Comparison of ENCODE assay signal across 1 cellular context in the genomic region with DNA sequence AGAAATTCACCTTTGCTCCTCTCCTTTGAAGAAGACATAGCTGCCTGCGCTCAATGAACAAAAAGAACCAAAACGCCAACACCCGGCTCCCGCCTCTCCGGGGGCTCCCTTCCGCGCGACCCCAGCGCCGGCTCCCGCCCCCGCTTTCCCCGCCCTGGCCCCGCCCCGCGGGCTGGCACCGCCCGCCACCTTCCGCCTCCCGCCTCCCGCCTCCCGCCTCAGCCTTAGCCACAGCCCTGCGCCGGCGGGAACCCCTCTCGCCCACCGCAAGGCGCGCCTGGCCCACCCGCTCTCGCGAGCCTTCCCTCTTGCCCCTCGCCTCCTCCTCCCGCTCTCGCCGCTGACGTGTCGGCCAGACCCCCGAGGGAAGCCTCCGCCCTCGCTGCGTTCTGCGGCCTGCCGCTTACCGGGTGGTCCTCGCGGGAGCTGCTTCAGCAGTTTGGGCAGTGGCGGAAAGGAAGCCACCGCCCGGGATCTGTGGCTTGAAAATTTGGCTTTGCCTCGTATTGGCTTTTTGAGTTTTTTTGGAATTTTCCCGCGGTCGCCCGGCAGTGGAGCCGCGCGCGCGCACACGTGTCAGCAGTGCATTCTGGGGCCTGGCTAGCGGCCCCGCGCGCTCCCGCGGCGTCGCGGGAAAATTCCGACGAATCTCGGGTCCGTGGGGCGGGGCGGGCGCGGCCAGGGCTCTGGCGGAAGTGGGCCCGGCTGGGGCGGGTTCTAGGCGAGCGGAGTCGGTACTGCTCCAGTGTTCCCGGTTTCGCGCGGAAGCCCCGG.
TF ChIP-seq lines count a peak whose summit lies in the region.

A gene with protein sequence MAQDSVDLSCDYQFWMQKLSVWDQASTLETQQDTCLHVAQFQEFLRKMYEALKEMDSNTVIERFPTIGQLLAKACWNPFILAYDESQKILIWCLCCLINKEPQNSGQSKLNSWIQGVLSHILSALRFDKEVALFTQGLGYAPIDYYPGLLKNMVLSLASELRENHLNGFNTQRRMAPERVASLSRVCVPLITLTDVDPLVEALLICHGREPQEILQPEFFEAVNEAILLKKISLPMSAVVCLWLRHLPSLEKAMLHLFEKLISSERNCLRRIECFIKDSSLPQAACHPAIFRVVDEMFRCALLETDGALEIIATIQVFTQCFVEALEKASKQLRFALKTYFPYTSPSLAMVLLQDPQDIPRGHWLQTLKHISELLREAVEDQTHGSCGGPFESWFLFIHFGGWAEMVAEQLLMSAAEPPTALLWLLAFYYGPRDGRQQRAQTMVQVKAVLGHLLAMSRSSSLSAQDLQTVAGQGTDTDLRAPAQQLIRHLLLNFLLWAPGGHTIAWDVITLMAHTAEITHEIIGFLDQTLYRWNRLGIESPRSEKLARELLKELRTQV (minus strand): TSS at position 591 of the 774 bp plus-strand sequence. CDS start 68,418 bp downstream, outside the sequence.

TF ChIP-seq in HEK293, 187 proteins besides CTCF, POLR2A, EP300 and RAD21 (continued from another document and continues in another):
- TF ChIP-seq, protein P1, sequence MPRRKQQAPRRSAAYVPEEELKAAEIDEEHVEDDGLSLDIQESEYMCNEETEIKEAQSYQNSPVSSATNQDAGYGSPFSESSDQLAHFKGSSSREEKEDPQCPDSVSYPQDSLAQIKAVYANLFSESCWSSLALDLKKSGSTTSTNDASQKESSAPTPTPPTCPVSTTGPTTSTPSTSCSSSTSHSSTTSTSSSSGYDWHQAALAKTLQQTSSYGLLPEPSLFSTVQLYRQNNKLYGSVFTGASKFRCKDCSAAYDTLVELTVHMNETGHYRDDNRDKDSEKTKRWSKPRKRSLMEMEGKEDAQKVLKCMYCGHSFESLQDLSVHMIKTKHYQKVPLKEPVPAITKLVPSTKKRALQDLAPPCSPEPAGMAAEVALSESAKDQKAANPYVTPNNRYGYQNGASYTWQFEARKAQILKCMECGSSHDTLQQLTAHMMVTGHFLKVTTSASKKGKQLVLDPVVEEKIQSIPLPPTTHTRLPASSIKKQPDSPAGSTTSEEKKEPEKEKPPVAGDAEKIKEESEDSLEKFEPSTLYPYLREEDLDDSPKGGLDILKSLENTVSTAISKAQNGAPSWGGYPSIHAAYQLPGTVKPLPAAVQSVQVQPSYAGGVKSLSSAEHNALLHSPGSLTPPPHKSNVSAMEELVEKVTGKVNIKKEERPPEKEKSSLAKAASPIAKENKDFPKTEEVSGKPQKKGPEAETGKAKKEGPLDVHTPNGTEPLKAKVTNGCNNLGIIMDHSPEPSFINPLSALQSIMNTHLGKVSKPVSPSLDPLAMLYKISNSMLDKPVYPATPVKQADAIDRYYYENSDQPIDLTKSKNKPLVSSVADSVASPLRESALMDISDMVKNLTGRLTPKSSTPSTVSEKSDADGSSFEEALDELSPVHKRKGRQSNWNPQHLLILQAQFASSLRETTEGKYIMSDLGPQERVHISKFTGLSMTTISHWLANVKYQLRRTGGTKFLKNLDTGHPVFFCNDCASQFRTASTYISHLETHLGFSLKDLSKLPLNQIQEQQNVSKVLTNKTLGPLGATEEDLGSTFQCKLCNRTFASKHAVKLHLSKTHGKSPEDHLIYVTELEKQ (tag by site-specific recombination; IDR thresholded peaks at IDR 0.05; ENCODE audit: borderline replicate concordance): no peak
- TF ChIP-seq ZBTB21 (tag by site-specific recombination; IDR thresholded peaks at IDR 0.05) (peak; percentile 53; the same call in 1 of the 2 replicates), ZNF701 (tag by site-specific recombination; IDR thresholded peaks at IDR 0.05) (no peak), ZNF837 (tag by site-specific recombination; IDR thresholded peaks at IDR 0.05) (no peak), ZNF266 (tag by site-specific recombination; IDR thresholded peaks at IDR 0.05; ENCODE audit: low read depth) (no peak), ZNF560 (tag by site-specific recombination; IDR thresholded peaks at IDR 0.05; ENCODE audit: borderline replicate concordance) (no peak), ZNF707 (tag by site-specific recombination; IDR thresholded peaks at IDR 0.05) (no peak), ZNF571 (tag by site-specific recombination; IDR thresholded peaks at IDR 0.05) (no peak), ZSCAN30 (tag by site-specific recombination; IDR thresholded peaks at IDR 0.05) (no peak; the same call in 1 of the 2 replicates), FEZF1 (tag by site-specific recombination; IDR thresholded peaks at IDR 0.05) (no peak), ZNF354C (tag by site-specific recombination; IDR thresholded peaks at IDR 0.05; ENCODE audit: borderline replicate concordance, low read depth) (no peak), GLIS1 (tag by site-specific recombination; IDR thresholded peaks at IDR 0.05) (peak; percentile 69), HOXA7 (CRISPR knock-in tag; IDR thresholded peaks at IDR 0.05; ENCODE audit: borderline replicate concordance) (no peak), ZNF843 (tag by site-specific recombination; IDR thresholded peaks at IDR 0.05) (no peak; the same call in 1 of the 2 replicates), ZNF76 (tag by site-specific recombination; IDR thresholded peaks at IDR 0.05; ENCODE audit: borderline replicate concordance, low read depth) (peak; percentile 90), ZNF664 (tag by site-specific recombination; IDR thresholded peaks at IDR 0.05) (no peak), ZNF202 (tag by site-specific recombination; IDR thresholded peaks at IDR 0.05; ENCODE audit: borderline replicate concordance) (no peak), GFI1B (tag by site-specific recombination; IDR thresholded peaks at IDR 0.05) (no peak), ZNF184 (tag by site-specific recombination; IDR thresholded peaks at IDR 0.05) (no peak), ZNF274 (IDR thresholded peaks at IDR 0.05; ENCODE audit: low read length) (no peak), ZNF274 (tag by site-specific recombination; IDR thresholded peaks at IDR 0.05; ENCODE audit: borderline replicate concordance) (no peak)
- TF ChIP-seq, protein P2, sequence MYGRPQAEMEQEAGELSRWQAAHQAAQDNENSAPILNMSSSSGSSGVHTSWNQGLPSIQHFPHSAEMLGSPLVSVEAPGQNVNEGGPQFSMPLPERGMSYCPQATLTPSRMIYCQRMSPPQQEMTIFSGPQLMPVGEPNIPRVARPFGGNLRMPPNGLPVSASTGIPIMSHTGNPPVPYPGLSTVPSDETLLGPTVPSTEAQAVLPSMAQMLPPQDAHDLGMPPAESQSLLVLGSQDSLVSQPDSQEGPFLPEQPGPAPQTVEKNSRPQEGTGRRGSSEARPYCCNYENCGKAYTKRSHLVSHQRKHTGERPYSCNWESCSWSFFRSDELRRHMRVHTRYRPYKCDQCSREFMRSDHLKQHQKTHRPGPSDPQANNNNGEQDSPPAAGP (tag by site-specific recombination; IDR thresholded peaks at IDR 0.05): peak; percentile 60; the same call in 1 of the 2 replicates
- TF ChIP-seq, protein P3, sequence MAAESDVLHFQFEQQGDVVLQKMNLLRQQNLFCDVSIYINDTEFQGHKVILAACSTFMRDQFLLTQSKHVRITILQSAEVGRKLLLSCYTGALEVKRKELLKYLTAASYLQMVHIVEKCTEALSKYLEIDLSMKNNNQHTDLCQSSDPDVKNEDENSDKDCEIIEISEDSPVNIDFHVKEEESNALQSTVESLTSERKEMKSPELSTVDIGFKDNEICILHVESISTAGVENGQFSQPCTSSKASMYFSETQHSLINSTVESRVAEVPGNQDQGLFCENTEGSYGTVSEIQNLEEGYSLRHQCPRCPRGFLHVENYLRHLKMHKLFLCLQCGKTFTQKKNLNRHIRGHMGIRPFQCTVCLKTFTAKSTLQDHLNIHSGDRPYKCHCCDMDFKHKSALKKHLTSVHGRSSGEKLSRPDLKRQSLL (tag by site-specific recombination; IDR thresholded peaks at IDR 0.05): no peak
- TF ChIP-seq, protein P4, sequence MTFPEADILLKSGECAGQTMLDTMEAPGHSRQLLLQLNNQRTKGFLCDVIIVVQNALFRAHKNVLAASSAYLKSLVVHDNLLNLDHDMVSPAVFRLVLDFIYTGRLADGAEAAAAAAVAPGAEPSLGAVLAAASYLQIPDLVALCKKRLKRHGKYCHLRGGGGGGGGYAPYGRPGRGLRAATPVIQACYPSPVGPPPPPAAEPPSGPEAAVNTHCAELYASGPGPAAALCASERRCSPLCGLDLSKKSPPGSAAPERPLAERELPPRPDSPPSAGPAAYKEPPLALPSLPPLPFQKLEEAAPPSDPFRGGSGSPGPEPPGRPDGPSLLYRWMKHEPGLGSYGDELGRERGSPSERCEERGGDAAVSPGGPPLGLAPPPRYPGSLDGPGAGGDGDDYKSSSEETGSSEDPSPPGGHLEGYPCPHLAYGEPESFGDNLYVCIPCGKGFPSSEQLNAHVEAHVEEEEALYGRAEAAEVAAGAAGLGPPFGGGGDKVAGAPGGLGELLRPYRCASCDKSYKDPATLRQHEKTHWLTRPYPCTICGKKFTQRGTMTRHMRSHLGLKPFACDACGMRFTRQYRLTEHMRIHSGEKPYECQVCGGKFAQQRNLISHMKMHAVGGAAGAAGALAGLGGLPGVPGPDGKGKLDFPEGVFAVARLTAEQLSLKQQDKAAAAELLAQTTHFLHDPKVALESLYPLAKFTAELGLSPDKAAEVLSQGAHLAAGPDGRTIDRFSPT (tag by site-specific recombination; IDR thresholded peaks at IDR 0.05): peak; percentile 38; the same call in 1 of the 2 replicates
- TF ChIP-seq, protein P5, sequence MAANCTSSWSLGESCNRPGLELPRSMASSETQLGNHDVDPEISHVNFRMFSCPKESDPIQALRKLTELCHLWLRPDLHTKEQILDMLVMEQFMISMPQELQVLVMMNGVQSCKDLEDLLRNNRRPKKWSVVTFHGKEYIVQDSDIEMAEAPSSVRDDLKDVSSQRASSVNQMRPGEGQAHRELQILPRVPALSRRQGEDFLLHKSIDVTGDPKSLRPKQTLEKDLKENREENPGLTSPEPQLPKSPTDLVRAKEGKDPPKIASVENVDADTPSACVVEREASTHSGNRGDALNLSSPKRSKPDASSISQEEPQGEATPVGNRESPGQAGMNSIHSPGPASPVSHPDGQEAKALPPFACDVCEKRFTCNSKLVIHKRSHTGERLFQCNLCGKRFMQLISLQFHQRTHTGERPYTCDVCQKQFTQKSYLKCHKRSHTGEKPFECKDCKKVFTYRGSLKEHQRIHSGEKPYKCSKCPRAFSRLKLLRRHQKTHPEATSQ (tag by site-specific recombination; IDR thresholded peaks at IDR 0.05): 0 out of 2 replicates have a peak, but pooled peaks have one; percentile 46
- TF ChIP-seq, protein P6, sequence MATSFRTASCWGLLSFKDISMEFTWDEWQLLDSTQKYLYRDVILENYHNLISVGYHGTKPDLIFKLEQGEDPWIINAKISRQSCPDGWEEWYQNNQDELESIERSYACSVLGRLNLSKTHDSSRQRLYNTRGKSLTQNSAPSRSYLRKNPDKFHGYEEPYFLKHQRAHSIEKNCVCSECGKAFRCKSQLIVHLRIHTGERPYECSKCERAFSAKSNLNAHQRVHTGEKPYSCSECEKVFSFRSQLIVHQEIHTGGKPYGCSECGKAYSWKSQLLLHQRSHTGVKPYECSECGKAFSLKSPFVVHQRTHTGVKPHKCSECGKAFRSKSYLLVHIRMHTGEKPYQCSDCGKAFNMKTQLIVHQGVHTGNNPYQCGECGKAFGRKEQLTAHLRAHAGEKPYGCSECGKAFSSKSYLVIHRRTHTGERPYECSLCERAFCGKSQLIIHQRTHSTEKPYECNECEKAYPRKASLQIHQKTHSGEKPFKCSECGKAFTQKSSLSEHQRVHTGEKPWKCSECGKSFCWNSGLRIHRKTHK (tag by site-specific recombination; IDR thresholded peaks at IDR 0.05): no peak
- TF ChIP-seq, protein P7, sequence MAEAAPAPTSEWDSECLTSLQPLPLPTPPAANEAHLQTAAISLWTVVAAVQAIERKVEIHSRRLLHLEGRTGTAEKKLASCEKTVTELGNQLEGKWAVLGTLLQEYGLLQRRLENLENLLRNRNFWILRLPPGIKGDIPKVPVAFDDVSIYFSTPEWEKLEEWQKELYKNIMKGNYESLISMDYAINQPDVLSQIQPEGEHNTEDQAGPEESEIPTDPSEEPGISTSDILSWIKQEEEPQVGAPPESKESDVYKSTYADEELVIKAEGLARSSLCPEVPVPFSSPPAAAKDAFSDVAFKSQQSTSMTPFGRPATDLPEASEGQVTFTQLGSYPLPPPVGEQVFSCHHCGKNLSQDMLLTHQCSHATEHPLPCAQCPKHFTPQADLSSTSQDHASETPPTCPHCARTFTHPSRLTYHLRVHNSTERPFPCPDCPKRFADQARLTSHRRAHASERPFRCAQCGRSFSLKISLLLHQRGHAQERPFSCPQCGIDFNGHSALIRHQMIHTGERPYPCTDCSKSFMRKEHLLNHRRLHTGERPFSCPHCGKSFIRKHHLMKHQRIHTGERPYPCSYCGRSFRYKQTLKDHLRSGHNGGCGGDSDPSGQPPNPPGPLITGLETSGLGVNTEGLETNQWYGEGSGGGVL (tag by site-specific recombination; IDR thresholded peaks at IDR 0.05): peak; percentile 84
- TF ChIP-seq, protein P8, sequence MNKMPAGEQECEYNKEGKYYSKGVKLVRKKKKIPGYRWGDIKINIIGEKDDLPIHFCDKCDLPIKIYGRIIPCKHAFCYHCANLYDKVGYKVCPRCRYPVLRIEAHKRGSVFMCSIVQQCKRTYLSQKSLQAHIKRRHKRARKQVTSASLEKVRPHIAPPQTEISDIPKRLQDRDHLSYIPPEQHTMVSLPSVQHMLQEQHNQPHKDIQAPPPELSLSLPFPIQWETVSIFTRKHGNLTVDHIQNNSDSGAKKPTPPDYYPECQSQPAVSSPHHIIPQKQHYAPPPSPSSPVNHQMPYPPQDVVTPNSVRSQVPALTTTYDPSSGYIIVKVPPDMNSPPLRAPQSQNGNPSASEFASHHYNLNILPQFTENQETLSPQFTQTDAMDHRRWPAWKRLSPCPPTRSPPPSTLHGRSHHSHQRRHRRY (tag by site-specific recombination; IDR thresholded peaks at IDR 0.05): no peak
- TF ChIP-seq, protein P9, sequence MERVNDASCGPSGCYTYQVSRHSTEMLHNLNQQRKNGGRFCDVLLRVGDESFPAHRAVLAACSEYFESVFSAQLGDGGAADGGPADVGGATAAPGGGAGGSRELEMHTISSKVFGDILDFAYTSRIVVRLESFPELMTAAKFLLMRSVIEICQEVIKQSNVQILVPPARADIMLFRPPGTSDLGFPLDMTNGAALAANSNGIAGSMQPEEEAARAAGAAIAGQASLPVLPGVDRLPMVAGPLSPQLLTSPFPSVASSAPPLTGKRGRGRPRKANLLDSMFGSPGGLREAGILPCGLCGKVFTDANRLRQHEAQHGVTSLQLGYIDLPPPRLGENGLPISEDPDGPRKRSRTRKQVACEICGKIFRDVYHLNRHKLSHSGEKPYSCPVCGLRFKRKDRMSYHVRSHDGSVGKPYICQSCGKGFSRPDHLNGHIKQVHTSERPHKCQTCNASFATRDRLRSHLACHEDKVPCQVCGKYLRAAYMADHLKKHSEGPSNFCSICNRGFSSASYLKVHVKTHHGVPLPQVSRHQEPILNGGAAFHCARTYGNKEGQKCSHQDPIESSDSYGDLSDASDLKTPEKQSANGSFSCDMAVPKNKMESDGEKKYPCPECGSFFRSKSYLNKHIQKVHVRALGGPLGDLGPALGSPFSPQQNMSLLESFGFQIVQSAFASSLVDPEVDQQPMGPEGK (tag by site-specific recombination; IDR thresholded peaks at IDR 0.05): 0 out of 2 replicates have a peak, but pooled peaks have one; percentile 84
- TF ChIP-seq, protein P10, sequence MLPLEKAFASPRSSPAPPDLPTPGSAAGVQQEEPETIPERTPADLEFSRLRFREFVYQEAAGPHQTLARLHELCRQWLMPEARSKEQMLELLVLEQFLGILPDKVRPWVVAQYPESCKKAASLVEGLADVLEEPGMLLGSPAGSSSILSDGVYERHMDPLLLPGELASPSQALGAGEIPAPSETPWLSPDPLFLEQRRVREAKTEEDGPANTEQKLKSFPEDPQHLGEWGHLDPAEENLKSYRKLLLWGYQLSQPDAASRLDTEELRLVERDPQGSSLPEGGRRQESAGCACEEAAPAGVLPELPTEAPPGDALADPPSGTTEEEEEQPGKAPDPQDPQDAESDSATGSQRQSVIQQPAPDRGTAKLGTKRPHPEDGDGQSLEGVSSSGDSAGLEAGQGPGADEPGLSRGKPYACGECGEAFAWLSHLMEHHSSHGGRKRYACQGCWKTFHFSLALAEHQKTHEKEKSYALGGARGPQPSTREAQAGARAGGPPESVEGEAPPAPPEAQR (tag by site-specific recombination; IDR thresholded peaks at IDR 0.05): no peak
